ENCODE assay signal across 13 cellular contexts in the genomic region with DNA sequence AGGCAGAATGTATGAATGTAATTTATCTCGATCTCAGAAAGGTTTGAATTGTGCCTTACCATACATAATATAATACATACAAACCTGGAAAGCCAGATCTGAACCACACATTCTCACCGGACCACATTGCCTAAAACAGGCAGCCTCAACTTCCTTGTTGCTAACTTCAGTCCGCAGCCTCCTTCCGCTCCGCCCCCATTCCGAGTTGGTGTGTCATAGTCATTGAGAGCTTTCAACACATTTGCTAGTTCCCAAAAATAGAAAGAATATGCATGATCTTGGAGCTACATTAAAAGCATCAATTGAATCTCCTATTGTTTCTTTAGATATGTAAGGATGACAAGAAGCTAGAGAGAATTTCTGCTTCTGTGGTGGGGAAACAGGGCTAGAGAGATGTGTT.
DNase-seq lines count a peak whose midpoint lies in the region; ATAC-seq and TF ChIP-seq lines count a peak whose summit lies in the region.
"Had no signal": no experiment of that assay in that cellular context is flagged by ENCODE, and none has a peak within 500 bp of the region (broad histone marks: within the 10 kb centered on the region; RNA-seq: fewer than 3 reads in every experiment).

No MANE protein-coding gene starts in this region.

- H3K27me3 ChIP-seq in gastroesophageal sphincter (no peaks in the 10 kb centered on the region), sigmoid colon (no peaks in the 10 kb centered on the region)

- H3K4me3 ChIP-seq in gastroesophageal sphincter (no peak overlapping the region), sigmoid colon (no peak overlapping the region)

- no peak overlapping the region for H3K4me3 Mint-ChIP-seq in stimulated activated naive CD8-positive, alpha-beta T cell treated with anti-CD3 and anti-CD28 coated beads, Interleukin-15, amount 100 ng/mL, for 72 hours
- H3K4me3 Mint-ChIP-seq: T-helper 1 cell treated with Interleukin-12 subunit alpha and Interleukin-12 subunit beta and Interleukin-4 antibody, amounts not matched to agents 30 μg/mL and 1 μg/mL, for 36 hours had no signal

- H3K27ac ChIP-seq in gastroesophageal sphincter (peak overlapping the region in 3 of 4 donors; percentile 26 to 38 (median 35)), sigmoid colon (peak overlapping the region; percentile 14 to 57 (median 34))

- H3K4me1 ChIP-seq in gastroesophageal sphincter (peaks cover 0 to 24% (median 0%) of the 10 kb centered on the region in 3 donors), sigmoid colon (peaks cover 0 to 24% (median 12%) of the 10 kb centered on the region in 4 donors)

- H3K4me1 Mint-ChIP-seq in stimulated activated naive CD8-positive, alpha-beta T cell treated with anti-CD3 and anti-CD28 coated beads, Interleukin-15, amount 100 ng/mL, for 72 hours, result no peaks in the 10 kb centered on the region

- no peaks in the 10 kb centered on the region for H3K9me3 Mint-ChIP-seq in stimulated activated naive CD8-positive, alpha-beta T cell treated with anti-CD3 and anti-CD28 coated beads, Interleukin-15, amount 100 ng/mL, for 72 hours
- H3K9me3 Mint-ChIP-seq: T-helper 1 cell treated with Interleukin-12 subunit alpha and Interleukin-12 subunit beta and Interleukin-4 antibody, amounts not matched to agents 30 μg/mL and 1 μg/mL, for 36 hours had no signal

- TF ChIP-seq CTCF in gastroesophageal sphincter (IDR thresholded peaks at IDR 0.05) (no peak), sigmoid colon (IDR thresholded peaks at IDR 0.05) (no peak)

- 58 to 71% methylated on average over 6 of the region's 6 CpGs for WGBS in gastroesophageal sphincter (ENCODE audit: low coverage in 1 of 2), 2 donors
- 89 to 90% methylated on average over 6 of the region's 6 CpGs for WGBS in sigmoid colon, 2 donors

- H3K27me3 Mint-ChIP-seq in stimulated activated naive CD8-positive, alpha-beta T cell treated with anti-CD3 and anti-CD28 coated beads, Interleukin-15, amount 100 ng/mL, for 72 hours, result no peaks in the 10 kb centered on the region

- intact Hi-C loops in sigmoid colon (cut with DNase I), result no loop called here

- TF ChIP-seq POLR2A in gastroesophageal sphincter (IDR thresholded peaks at IDR 0.05) (no peak), sigmoid colon (IDR thresholded peaks at IDR 0.05) (no peak)

- TF ChIP-seq EP300 in gastroesophageal sphincter (IDR thresholded peaks at IDR 0.05) (no peak), sigmoid colon (IDR thresholded peaks at IDR 0.05) (no peak)

- peaks cover 0 to 20% of the 10 kb centered on the region in 2 donors for H3K36me3 ChIP-seq in gastroesophageal sphincter
- H3K36me3 ChIP-seq in sigmoid colon, result peaks cover 0 to 15% (median 0%) of the 10 kb centered on the region in 4 donors

- peak; percentile 86 for ATAC-seq in SK-N-SH treated with all-trans-retinoic acid at 6 μM for 48 hours
- no peak for ATAC-seq in gastroesophageal sphincter
- ATAC-seq in stimulated activated naive CD8-positive, alpha-beta T cell treated with anti-CD3 and anti-CD28 coated beads, Interleukin-15, amount 100 ng/mL, for 72 hours, result no peak
- ATAC-seq: left colon had no signal

- H3K9me3 ChIP-seq in gastroesophageal sphincter, result no peaks in the 10 kb centered on the region
- no peaks in the 10 kb centered on the region for H3K9me3 ChIP-seq in sigmoid colon

- H3K27ac Mint-ChIP-seq in stimulated activated naive CD8-positive, alpha-beta T cell treated with anti-CD3 and anti-CD28 coated beads, Interleukin-15, amount 100 ng/mL, for 72 hours, result no peak overlapping the region
- H3K27ac Mint-ChIP-seq: T-helper 1 cell treated with Interleukin-12 subunit alpha and Interleukin-12 subunit beta and Interleukin-4 antibody, amounts not matched to agents 30 μg/mL and 1 μg/mL, for 36 hours had no signal

- peak; percentile 53 for DNase-seq in GM04504 (ENCODE audit: low read depth)
- no peak for DNase-seq in sigmoid colon
- DNase-seq in NCI-H345 (lab: John Stamatoyannopoulos, UW), result no peak
- DNase-seq in stimulated activated naive CD8-positive, alpha-beta T cell treated with anti-CD3 and anti-CD28 coated beads, Interleukin-15, amount 100 ng/mL, for 72 hours, result no peak
- DNase-seq in effector CD4-positive, alpha-beta T cell, result no peak
- DNase-seq in NCI-H2227 (lab: John Stamatoyannopoulos, UW; ENCODE audit: unreplicated experiment), result no peak
- DNase-seq: activated T-cell treated with anti-CD3 and anti-CD28 coated beads for 4 hours, GF-D8, NCI-H146 had no signal

TF ChIP-seq in SK-N-SH treated with all-trans-retinoic acid at 6 μM for 48 hours, 23 proteins besides CTCF, POLR2A, EP300 and RAD21:
- no peak for TF ChIP-seq ESRRG (CRISPR knock-in tag; IDR thresholded peaks at IDR 0.05)
- TF ChIP-seq PPARA (CRISPR knock-in tag; IDR thresholded peaks at IDR 0.05; ENCODE audit: borderline replicate concordance), result no peak
